Comparison of ENCODE assay signal across 8 cellular contexts in the genomic region with DNA sequence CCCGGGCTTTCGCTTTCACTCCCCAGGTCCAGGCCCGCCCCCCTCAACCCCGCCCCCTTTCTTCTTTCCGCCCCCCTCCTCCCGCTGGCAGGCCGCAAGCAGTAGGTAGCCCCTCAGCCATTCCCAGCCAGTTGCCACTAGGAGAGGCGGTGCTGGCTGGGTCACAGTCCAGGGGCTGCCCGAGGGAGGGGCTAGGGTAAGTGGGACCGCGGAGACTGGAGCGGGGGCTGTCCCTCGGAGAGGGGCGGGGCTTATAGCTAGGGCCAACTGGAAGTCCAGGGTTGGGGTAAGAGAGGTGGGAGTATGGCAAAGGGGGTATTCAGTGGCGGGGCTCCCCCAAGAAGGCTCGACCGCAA. TPM values are rescaled to one million over a fixed set of nuclear protein-coding genes. Genes with fewer than 3 reads are reported as not detected.
DNase-seq lines count a peak whose midpoint lies in the region; ATAC-seq, FAIRE-seq and TF ChIP-seq lines count a peak whose summit lies in the region.

No MANE protein-coding gene starts in this region.

- TF ChIP-seq CTCF in Calu3 (IDR thresholded peaks at IDR 0.05; ENCODE audit: unreplicated experiment) (no peak), endothelial cell of umbilical vein (IDR thresholded peaks at IDR 0.05; ENCODE audit: extremely low read depth in 1 of 2, insufficient read depth in 1 of 2, low read depth in 1 of 2, low read length in 2 of 2) (no peak)

- H2AFZ ChIP-seq in endothelial cell of umbilical vein (ENCODE audit: low read depth, low read length), result peak overlapping the region; percentile 89

- FAIRE-seq in endothelial cell of umbilical vein (lab: Jason Lieb, UNC), result no peak

- DNase-seq in Calu3, result peak; percentile 98
- DNase-seq in NT2/D1 (ENCODE audit: low read depth, low spot score), result peak; percentile 91
- peak; percentile 95 for DNase-seq in activated CD8-positive, alpha-beta memory T cell treated with anti-CD3 and anti-CD28 coated beads, Interleukin-2, amount 50 U/mL, for 48 hours
- DNase-seq in endothelial cell of umbilical vein (ENCODE audit: low read depth, low spot score), result peak; percentile 99
- DNase-seq in midbrain (lab: John Stamatoyannopoulos, UW), result peak; percentile 77
- DNase-seq in stimulated activated CD8-positive, alpha-beta memory T cell treated with anti-CD3 and anti-CD28 coated beads, Interleukin-15, amount 100 ng/mL, for 48 hours (ENCODE audit: low read depth in 2 of 2), result peak; percentile 93 to 95

- peaks cover 25% of the 10 kb centered on the region for H3K79me2 ChIP-seq in endothelial cell of umbilical vein (ENCODE audit: control insufficient read depth, insufficient read depth, low read length)

- CTCF ChIA-PET in Calu3 (lab: Charles Lee), result interaction anchor here (0.6 to 2.9 kb wide), 11 partner anchors 9 to 668 kb away, joined by 3 to 24 read pairs (median 4); a partner anchor contains a TSS
- CTCF ChIA-PET in endothelial cell of umbilical vein (lab: Charles Lee), result interaction anchor here (0.7 to 7.8 kb wide), 12 partner anchors 10 to 187 kb away, joined by 3 to 63 read pairs (median 4); a partner anchor contains a TSS

- BruUV-seq in Calu3 (replicated peaks; lab: Mats Ljungman, UMichigan) (no TSS peak), endothelial cell of umbilical vein (replicated peaks; lab: Mats Ljungman, UMichigan) (no TSS peak)

- no peaks in the 10 kb centered on the region for H3K27me3 ChIP-seq in HUES6 (ENCODE audit: control insufficient read depth, insufficient read depth, low read length)
- no peaks in the 10 kb centered on the region for H3K27me3 ChIP-seq in NT2/D1 (ENCODE audit: insufficient read depth, insufficient read length)
- H3K27me3 ChIP-seq in endothelial cell of umbilical vein (ENCODE audit: control insufficient read depth in 2 of 2, insufficient read depth in 2 of 2, low read length in 2 of 2), result no peaks in the 10 kb centered on the region

- H3K36me3 Mint-ChIP-seq in Calu3 (ENCODE audit: insufficient read depth, unreplicated experiment), result peaks cover 55% of the 10 kb centered on the region

- H3K9me1 ChIP-seq in endothelial cell of umbilical vein (replicated peaks; ENCODE audit: control insufficient read depth, extremely low read depth, insufficient read depth, low read length), result no peaks in the 10 kb centered on the region

- H3K27ac ChIP-seq in HUES6 (ENCODE audit: low read depth, low read length) (peak overlapping the region; percentile 32; the same call in 1 of the 2 replicates), endothelial cell of umbilical vein (ENCODE audit: insufficient read depth, low read depth, low read length) (peak overlapping the region; percentile 52)

- H3K4me1 ChIP-seq in HUES6 (ENCODE audit: control insufficient read depth, insufficient read depth, low read length) (peaks cover 14% of the 10 kb centered on the region), NT2/D1 (ENCODE audit: insufficient read depth, insufficient read length) (no peaks in the 10 kb centered on the region), endothelial cell of umbilical vein (ENCODE audit: control insufficient read depth, extremely low read depth, insufficient read depth, low read length) (peaks cover 19% of the 10 kb centered on the region)

- peak overlapping the region; percentile 77 for H3K27ac Mint-ChIP-seq in Calu3 (ENCODE audit: unreplicated experiment)

- H3K27me3 Mint-ChIP-seq in Calu3 (ENCODE audit: unreplicated experiment), result no peaks in the 10 kb centered on the region

- POLR2A ChIA-PET in endothelial cell of umbilical vein (lab: Charles Lee), result interaction anchor here (0.5 to 2.0 kb wide), 7 partner anchors 10 to 66 kb away, joined by 3 to 13 read pairs (median 5); a partner anchor contains a TSS

- H3K4me1 Mint-ChIP-seq in Calu3 (ENCODE audit: low read depth, unreplicated experiment), result peaks cover 35% of the 10 kb centered on the region

- dilution Hi-C loops in endothelial cell of umbilical vein (cut with MboI; ENCODE audit: extremely low pct_ligation_motif_present, low sequenced_read_pairs), result no loop called here

- H3K4me3 Mint-ChIP-seq in Calu3 (ENCODE audit: low read depth, unreplicated experiment), result peak overlapping the region; percentile 89

- TF ChIP-seq POLR2A in endothelial cell of umbilical vein (IDR thresholded peaks at IDR 0.05; ENCODE audit: low read depth, low read length), result no peak

- H3K9me3 ChIP-seq in HUES6 (ENCODE audit: control insufficient read depth, insufficient read depth, low read depth, low read length), result no peaks in the 10 kb centered on the region
- no peaks in the 10 kb centered on the region for H3K9me3 ChIP-seq in NT2/D1 (ENCODE audit: insufficient read depth, low read length)
- H3K9me3 ChIP-seq in endothelial cell of umbilical vein (replicated peaks; ENCODE audit: control insufficient read depth, insufficient read depth, low read length), result no peaks in the 10 kb centered on the region

- peaks cover 38% of the 10 kb centered on the region for H3K36me3 ChIP-seq in HUES6 (ENCODE audit: control insufficient read depth, insufficient read depth, low read length)
- peaks cover 50% of the 10 kb centered on the region for H3K36me3 ChIP-seq in NT2/D1 (ENCODE audit: insufficient read depth, insufficient read length, low read length)
- H3K36me3 ChIP-seq in endothelial cell of umbilical vein (ENCODE audit: control insufficient read depth in 2 of 2, extremely low read depth in 1 of 2, insufficient read depth in 2 of 2, low read length in 2 of 2), result peaks cover 0 to 22% of the 10 kb centered on the region in 2 experiments

- no peaks in the 10 kb centered on the region for H4K20me1 ChIP-seq in endothelial cell of umbilical vein (replicated peaks; ENCODE audit: control insufficient read depth, extremely low read depth, insufficient read depth, low read length)

- peak overlapping the region; percentile 95 for H3K4me2 ChIP-seq in endothelial cell of umbilical vein (ENCODE audit: insufficient read depth, low read length)

- intact Hi-C loops in Calu3 (cut with micrococcal nuclease; ENCODE audit: unreplicated experiment) (loop anchor here (2.0 kb wide), 1 partner anchor 14 kb away; a partner anchor contains a TSS), endothelial cell of umbilical vein (cut with micrococcal nuclease) (loop anchor here (1.0 to 5.0 kb wide), 5 partner anchors 32 to 286 kb away; a partner anchor contains a TSS)

- H3K9ac ChIP-seq in HUES6 (ENCODE audit: low read length) (peak overlapping the region; percentile 82), NT2/D1 (ENCODE audit: insufficient read length, low read depth) (peak overlapping the region; percentile 85), endothelial cell of umbilical vein (replicated peaks; ENCODE audit: extremely low read depth, insufficient read depth, low read length) (peak overlapping the region; percentile 72)

- H3K9me3 Mint-ChIP-seq in Calu3 (ENCODE audit: low read depth, unreplicated experiment), result no peaks in the 10 kb centered on the region

- peak; percentile 55 for ATAC-seq in GM21515 (IDR thresholded peaks at IDR 0.05; ENCODE audit: unreplicated experiment)

- H3K4me3 ChIP-seq in HUES6 (ENCODE audit: low read depth, low read length) (peak overlapping the region; percentile 90), NT2/D1 (ENCODE audit: insufficient read length, low read depth) (peak overlapping the region; percentile 90), endothelial cell of umbilical vein (replicated peaks in 1 of 3; ENCODE audit: insufficient read depth in 1 of 3, low read depth in 1 of 3, low read length in 3 of 3) (peak overlapping the region; percentile 59 to 86 (median 79))

RNA-seq across cellular contexts. Expression of a gene that starts 0.2 kb away (rescaled TPM):
- total RNA-seq in Calu3 (2022), result 288 and 359 TPM in 2 replicates
- 107 and 126 TPM in 2 replicates for total RNA-seq in endothelial cell of umbilical vein
- polyA plus RNA-seq in endothelial cell of umbilical vein, result 66.5 and 69.8 TPM in 2 replicates
- 120 and 132 TPM in 2 replicates for polyA plus RNA-seq in endothelial cell of umbilical vein (2011; cell fraction: cytosol; rRNA removed)
- 194 and 210 TPM in 2 replicates for polyA plus RNA-seq in endothelial cell of umbilical vein (2011; cell fraction: nucleus; rRNA removed)
- polyA plus RNA-seq in endothelial cell of umbilical vein (2012), result 143 and 169 TPM in 2 replicates
- polyA minus RNA-seq in endothelial cell of umbilical vein, result 47.2 and 52.0 TPM in 2 replicates
- polyA minus RNA-seq in endothelial cell of umbilical vein (2011; cell fraction: cytosol; rRNA and poly(A)+ RNA removed), result 51.1 TPM
- polyA minus RNA-seq in endothelial cell of umbilical vein (2011; cell fraction: nucleus; rRNA and poly(A)+ RNA removed), result 25.4 and 38.4 TPM in 2 replicates

RNA-seq across cellular contexts. Expression of a gene that starts 0.7 kb away (rescaled TPM):
- total RNA-seq in Calu3 (2022), result 95.9 and 103 TPM in 2 replicates
- 66.5 and 69.7 TPM in 2 replicates for total RNA-seq in endothelial cell of umbilical vein
- 32.3 TPM in 2 replicates for polyA plus RNA-seq in endothelial cell of umbilical vein
- polyA plus RNA-seq in endothelial cell of umbilical vein (2011; cell fraction: cytosol; rRNA removed), result 17.9 and 24.5 TPM in 2 replicates
- 122 and 156 TPM in 2 replicates for polyA plus RNA-seq in endothelial cell of umbilical vein (2011; cell fraction: nucleus; rRNA removed)
- polyA plus RNA-seq in endothelial cell of umbilical vein (2012), result 40.0 and 44.7 TPM in 2 replicates
- 54.4 and 69.2 TPM in 2 replicates for polyA minus RNA-seq in endothelial cell of umbilical vein
- 19.2 TPM for polyA minus RNA-seq in endothelial cell of umbilical vein (2011; cell fraction: cytosol; rRNA and poly(A)+ RNA removed)
- polyA minus RNA-seq in endothelial cell of umbilical vein (2011; cell fraction: nucleus; rRNA and poly(A)+ RNA removed), result 69.9 and 82.9 TPM in 2 replicates

RNA-seq across cellular contexts. Expression of a gene that starts 5.2 kb away (rescaled TPM):
- total RNA-seq in Calu3 (2022), result 38.0 and 39.2 TPM in 2 replicates
- total RNA-seq in endothelial cell of umbilical vein, result 19.0 and 21.8 TPM in 2 replicates
- polyA plus RNA-seq in endothelial cell of umbilical vein, result 31.8 and 38.0 TPM in 2 replicates
- polyA plus RNA-seq in endothelial cell of umbilical vein (2011; cell fraction: cytosol; rRNA removed), result 18.3 and 20.5 TPM in 2 replicates
- 32.5 and 34.0 TPM in 2 replicates for polyA plus RNA-seq in endothelial cell of umbilical vein (2011; cell fraction: nucleus; rRNA removed)
- 16.1 and 17.0 TPM in 2 replicates for polyA plus RNA-seq in endothelial cell of umbilical vein (2012)
- 9.2 and 11.7 TPM in 2 replicates for polyA minus RNA-seq in endothelial cell of umbilical vein
- 4.4 TPM for polyA minus RNA-seq in endothelial cell of umbilical vein (2011; cell fraction: cytosol; rRNA and poly(A)+ RNA removed)
- 7.4 and 12.6 TPM in 2 replicates for polyA minus RNA-seq in endothelial cell of umbilical vein (2011; cell fraction: nucleus; rRNA and poly(A)+ RNA removed)

RNA-seq across cellular contexts. Expression of a gene that starts 10.6 kb away (rescaled TPM):
- total RNA-seq in Calu3 (2022) (259 and 289 TPM in 2 replicates), endothelial cell of umbilical vein (120 and 135 TPM in 2 replicates)
- 68.1 and 98.1 TPM in 2 replicates for polyA plus RNA-seq in endothelial cell of umbilical vein
- polyA plus RNA-seq in endothelial cell of umbilical vein (2011; cell fraction: cytosol; rRNA removed), result 105 and 110 TPM in 2 replicates
- 75.1 and 78.8 TPM in 2 replicates for polyA plus RNA-seq in endothelial cell of umbilical vein (2011; cell fraction: nucleus; rRNA removed)
- 120 and 123 TPM in 2 replicates for polyA plus RNA-seq in endothelial cell of umbilical vein (2012)
- polyA minus RNA-seq in endothelial cell of umbilical vein, result 25.5 and 27.8 TPM in 2 replicates
- 37.2 TPM for polyA minus RNA-seq in endothelial cell of umbilical vein (2011; cell fraction: cytosol; rRNA and poly(A)+ RNA removed)
- polyA minus RNA-seq in endothelial cell of umbilical vein (2011; cell fraction: nucleus; rRNA and poly(A)+ RNA removed), result 8.6 and 9.0 TPM in 2 replicates

RNA-seq across cellular contexts. Expression of a gene that starts 14.5 kb away (rescaled TPM):
- 124 and 184 TPM in 2 replicates for total RNA-seq in Calu3 (2022)
- 33.2 and 46.1 TPM in 2 replicates for total RNA-seq in endothelial cell of umbilical vein
- 44.6 and 55.3 TPM in 2 replicates for polyA plus RNA-seq in endothelial cell of umbilical vein
- polyA plus RNA-seq in endothelial cell of umbilical vein (2011; cell fraction: cytosol; rRNA removed), result 21.6 and 23.0 TPM in 2 replicates
- polyA plus RNA-seq in endothelial cell of umbilical vein (2011; cell fraction: nucleus; rRNA removed), result 122 and 136 TPM in 2 replicates
- 30.1 and 40.3 TPM in 2 replicates for polyA plus RNA-seq in endothelial cell of umbilical vein (2012)
- polyA minus RNA-seq in endothelial cell of umbilical vein, result 83.6 and 95.1 TPM in 2 replicates
- polyA minus RNA-seq in endothelial cell of umbilical vein (2011; cell fraction: cytosol; rRNA and poly(A)+ RNA removed), result 12.8 TPM
- polyA minus RNA-seq in endothelial cell of umbilical vein (2011; cell fraction: nucleus; rRNA and poly(A)+ RNA removed), result 58.6 and 70.1 TPM in 2 replicates

Comparison
In these comparisons a context has a peak if more than half of its experiments do, and no peak if none do; other contexts are left out.
1. Peak in every context shown above with its lines: DNase-seq, ATAC-seq, H3K4me3 ChIP-seq and H3K27ac ChIP-seq.